In the genomic region with DNA sequence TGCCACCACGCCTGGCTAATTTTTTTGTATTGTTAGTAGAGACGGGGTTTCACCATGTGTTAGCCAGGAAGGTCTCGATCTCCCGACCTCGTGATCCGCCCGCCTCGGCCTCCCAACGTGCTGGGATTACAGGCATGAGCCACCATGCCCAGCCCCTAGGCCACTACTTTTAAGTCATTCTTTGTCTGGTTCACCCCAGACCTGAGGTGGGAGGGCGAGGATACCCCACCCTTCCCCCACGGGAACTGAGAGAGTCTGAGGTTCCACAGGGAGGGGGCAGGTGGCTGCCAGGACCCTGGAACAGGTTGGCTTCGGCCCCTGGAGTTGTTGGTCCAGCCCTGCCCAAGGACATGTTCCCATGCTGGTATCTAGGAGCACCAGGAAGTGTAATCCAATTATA, we compare ENCODE assay signal across 22 cellular contexts.
"Had no signal": no experiment of that assay in that cellular context is flagged by ENCODE, and none has a peak within 500 bp of the region (broad histone marks: within the 10 kb centered on the region; RNA-seq: fewer than 3 reads in every experiment).

No MANE protein-coding gene starts in this region.

- H3K36me3 ChIP-seq: cardiac muscle cell, tibial nerve, vagina had no signal

- H3K27ac ChIP-seq: body of pancreas, cardiac muscle cell, tibial nerve, vagina had no signal

- H3K9me3 ChIP-seq: body of pancreas, mucosa of descending colon, tibial nerve, vagina had no signal

- H3K27ac Mint-ChIP-seq: activated CD4-positive, alpha-beta memory T cell treated with anti-CD3 and anti-CD28 coated beads for 36 hours; activated naive CD8-positive, alpha-beta T cell treated with anti-CD3 and anti-CD28 coated beads, Interleukin-2, amount 50 U/mL, for 24 hours; T-helper 1 cell treated with Interleukin-12 subunit alpha and Interleukin-12 subunit beta and Interleukin-4 antibody, amounts not matched to agents 30 μg/mL and 1 μg/mL, for 36 hours had no signal

- DNase-seq: activated CD4-positive, alpha-beta memory T cell treated with anti-CD3 and anti-CD28 coated beads for 36 hours; activated CD4-positive, alpha-beta T cell treated with anti-CD3 and anti-CD28 coated beads for 4 hours; activated CD4-positive, CD25-positive, alpha-beta regulatory T cell; activated naive CD4-positive, alpha-beta T cell treated with anti-CD3 and anti-CD28 coated beads, Interleukin-2, amount 50 U/mL, for 16 hours; activated naive CD8-positive, alpha-beta T cell treated with anti-CD3 and anti-CD28 coated beads, Interleukin-2, amount 50 U/mL, for 24 hours; activated T-cell treated with anti-CD3 and anti-CD28 coated beads, Interleukin-2, amount 50 U/mL, for 48 hours; anterior cingulate cortex; effector memory CD8-positive, alpha-beta T cell; glutamatergic neuron; hippocampal formation; mesenchymal stem cell; mucosa of descending colon; occipital lobe; stimulated activated CD4-positive, alpha-beta T cell treated with anti-CD3 and anti-CD28 coated beads, Interleukin-4, amount 100 ng/mL, for 24 hours; stimulated activated naive CD4-positive, alpha-beta T cell treated with Interleukin-2 at 50 U/mL for 16 hours; substantia nigra had no signal

- H3K36me3 Mint-ChIP-seq: activated CD4-positive, alpha-beta memory T cell treated with anti-CD3 and anti-CD28 coated beads for 36 hours had no signal

- H3K4me3 Mint-ChIP-seq: activated CD4-positive, alpha-beta memory T cell treated with anti-CD3 and anti-CD28 coated beads for 36 hours; activated naive CD8-positive, alpha-beta T cell treated with anti-CD3 and anti-CD28 coated beads, Interleukin-2, amount 50 U/mL, for 24 hours; effector memory CD8-positive, alpha-beta T cell; T-helper 1 cell treated with Interleukin-12 subunit alpha and Interleukin-12 subunit beta and Interleukin-4 antibody, amounts not matched to agents 30 μg/mL and 1 μg/mL, for 36 hours had no signal

- H3K9me3 Mint-ChIP-seq: activated CD4-positive, alpha-beta memory T cell treated with anti-CD3 and anti-CD28 coated beads for 36 hours; activated naive CD8-positive, alpha-beta T cell treated with anti-CD3 and anti-CD28 coated beads, Interleukin-2, amount 50 U/mL, for 24 hours; effector memory CD8-positive, alpha-beta T cell; T-helper 1 cell treated with Interleukin-12 subunit alpha and Interleukin-12 subunit beta and Interleukin-4 antibody, amounts not matched to agents 30 μg/mL and 1 μg/mL, for 36 hours had no signal

- H3K4me1 ChIP-seq: body of pancreas had no signal

- ATAC-seq: activated naive CD8-positive, alpha-beta T cell treated with anti-CD3 and anti-CD28 coated beads, Interleukin-2, amount 50 U/mL, for 24 hours; body of pancreas; effector memory CD8-positive, alpha-beta T cell; esophagus mucosa; mucosa of descending colon had no signal

- H3K4me3 ChIP-seq: body of pancreas, cardiac muscle cell, mucosa of descending colon, tibial nerve, vagina had no signal

- H3K27me3 ChIP-seq: body of pancreas, cardiac muscle cell, tibial nerve, vagina had no signal
